ENCODE assay signal across 9 cellular contexts in the genomic region with DNA sequence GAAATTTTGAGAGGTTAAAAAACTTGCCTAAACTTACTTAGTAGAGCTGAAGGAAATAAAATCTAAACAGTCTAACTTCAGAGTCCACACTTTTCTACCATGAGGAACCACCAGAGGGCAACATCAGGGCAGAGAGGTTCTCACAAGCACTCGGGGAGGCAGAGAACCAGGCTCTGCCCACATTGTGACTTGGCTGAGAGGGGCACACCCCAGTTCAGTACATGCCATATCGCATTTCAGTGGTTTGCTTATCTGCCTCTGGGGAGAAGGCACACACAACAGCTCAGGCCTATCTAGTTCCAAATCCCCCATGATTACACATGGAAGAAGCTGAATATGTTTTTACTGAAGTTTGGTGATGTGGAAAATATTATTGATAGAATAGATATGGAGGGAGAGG. TPM values are rescaled to one million over a fixed set of nuclear protein-coding genes. Genes with fewer than 3 reads are reported as not detected.
DNase-seq lines count a peak whose midpoint lies in the region; ATAC-seq and TF ChIP-seq lines count a peak whose summit lies in the region.
"Had no signal": no experiment of that assay in that cellular context is flagged by ENCODE, and none has a peak within 500 bp of the region (broad histone marks: within the 10 kb centered on the region; RNA-seq: fewer than 3 reads in every experiment).

No MANE protein-coding gene starts in this region.

- TF ChIP-seq CTCF in OCI-LY3 (IDR thresholded peaks at IDR 0.05; ENCODE audit: low read depth, low read length) (peak; percentile 84), mesothelial cell of epicardium (IDR thresholded peaks at IDR 0.05; ENCODE audit: unreplicated experiment) (peak; percentile 46)

- H3K27ac ChIP-seq in OCI-LY3 (ENCODE audit: low read length) = no peak overlapping the region

- ATAC-seq in GM19023 (IDR thresholded peaks at IDR 0.05; ENCODE audit: unreplicated experiment) (peak; percentile 72), HG03280 (IDR thresholded peaks at IDR 0.05; ENCODE audit: unreplicated experiment) (peak; percentile 75), T-helper 17 cell (no peak)

- no peaks in the 10 kb centered on the region for H4K20me1 ChIP-seq in OCI-LY3 (ENCODE audit: insufficient read depth, low read length)

- H3K36me3 Mint-ChIP-seq in mesothelial cell of epicardium (no peaks in the 10 kb centered on the region), T-helper 17 cell (ENCODE audit: low read depth) (no peaks in the 10 kb centered on the region)

- no peaks in the 10 kb centered on the region for H3K36me3 ChIP-seq in OCI-LY3 (replicated peaks; ENCODE audit: low read depth, low read length)

- H3K27me3 Mint-ChIP-seq in mesothelial cell of epicardium (ENCODE audit: low read depth) (no peaks in the 10 kb centered on the region), T-helper 17 cell (no peaks in the 10 kb centered on the region)

- H3K4me1 Mint-ChIP-seq in mesothelial cell of epicardium = peaks cover 2% of the 10 kb centered on the region
- H3K4me1 Mint-ChIP-seq in T-helper 17 cell = no peaks in the 10 kb centered on the region
- H3K4me1 Mint-ChIP-seq: activated B cell treated with CpG ODN at 0.5 μM for 24 hours had no signal

- H3K4me3 Mint-ChIP-seq in mesothelial cell of epicardium (no peak overlapping the region), T-helper 17 cell (no peak overlapping the region)
- H3K4me3 Mint-ChIP-seq: activated B cell treated with CpG ODN at 0.5 μM for 24 hours had no signal

- H3K4me3 ChIP-seq in OCI-LY3 (ENCODE audit: low read length) = peak overlapping the region; percentile 65

- H3K27ac Mint-ChIP-seq in mesothelial cell of epicardium (no peak overlapping the region), T-helper 17 cell (no peak overlapping the region)
- H3K27ac Mint-ChIP-seq: activated B cell treated with CpG ODN at 0.5 μM for 24 hours had no signal

- no peaks in the 10 kb centered on the region for H3K9me3 ChIP-seq in OCI-LY3 (ENCODE audit: insufficient read depth, low read length)
- H3K9me3 ChIP-seq in T-helper 17 cell (ENCODE audit: control insufficient read depth, low read length, poor library complexity, severe bottlenecking) = no peaks in the 10 kb centered on the region

- H3K9ac ChIP-seq in OCI-LY3 (ENCODE audit: low read length) = no peak overlapping the region

- peak overlapping the region; percentile 72 for H2AFZ ChIP-seq in OCI-LY3 (ENCODE audit: low read depth, low read length)

- H3K4me2 ChIP-seq in OCI-LY3 (ENCODE audit: low read length) = peak overlapping the region; percentile 76

- H3K27me3 ChIP-seq in OCI-LY3 (ENCODE audit: low read depth, low read length) = no peaks in the 10 kb centered on the region; the same call in 1 of the 2 replicates

- peaks cover 11% of the 10 kb centered on the region for H3K9me3 Mint-ChIP-seq in mesothelial cell of epicardium
- H3K9me3 Mint-ChIP-seq: activated B cell treated with CpG ODN at 0.5 μM for 24 hours had no signal

- H3K79me2 ChIP-seq in OCI-LY3 (ENCODE audit: low read length) = no peaks in the 10 kb centered on the region

- DNase-seq in COR-L47 (lab: John Stamatoyannopoulos, UW) = peak; percentile 9
- DNase-seq in ecto neural progenitor cell (ENCODE audit: low spot score) = peak; percentile 57
- DNase-seq in mesothelial cell of epicardium (ENCODE audit: low spot score in 2 of 2, unreplicated experiment in 2 of 2) = no peak
- DNase-seq in GF-D8 (lab: John Stamatoyannopoulos, UW) = no peak
- no peak for DNase-seq in T-helper 17 cell
- DNase-seq: activated B cell treated with CpG ODN at 0.5 μM for 24 hours had no signal

- H3K4me1 ChIP-seq in OCI-LY3 (ENCODE audit: low read length) = peaks cover 10% of the 10 kb centered on the region

RNA-seq across cellular contexts. Expression of gene EQTN, which starts 49.2 kb away (rescaled TPM):
- total RNA-seq in mesothelial cell of epicardium (0.71 to 1.4 TPM (median 1.2 TPM) in 3 replicates), T-helper 17 cell (not detected)
- total RNA-seq: activated B cell treated with CpG ODN at 0.5 μM for 24 hours had no signal

Comparison
In these comparisons a context has a peak if more than half of its experiments do, and no peak if none do; other contexts are left out.
1. DNase-seq: peak in COR-L47 (single experiment) and ecto neural progenitor cell (single experiment); none in mesothelial cell of epicardium (0 of 2), GF-D8 (single experiment) and T-helper 17 cell (0 of 3).